Comparison of ENCODE assay signal across 13 cellular contexts in genomic region chr13:74443623-74444022, GRCh38.
DNase-seq lines count a peak whose midpoint lies in the region; TF ChIP-seq lines count a peak whose summit lies in the region.
"Had no signal": no experiment of that assay in that cellular context is flagged by ENCODE, and none has a peak within 500 bp of the region (broad histone marks: within the 10 kb centered on the region; RNA-seq: fewer than 3 reads in every experiment).

No MANE protein-coding gene starts in this region.

- H3K4me3 Mint-ChIP-seq in nephron, result no peak overlapping the region
- H3K4me3 Mint-ChIP-seq: activated CD4-positive, alpha-beta T cell treated with anti-CD3 and anti-CD28 coated beads, Interleukin-2, amount 10 ng/mL, durations not matched to agents 7 days and 5 days; dendritic cell treated with granulocyte-macrophage colony-stimulating factor and Interleukin-4, amounts not matched to agents 40 ng/mL and 50 ng/mL, for 4 days; T-helper 1 cell treated with Interleukin-12 subunit alpha and Interleukin-12 subunit beta and Interleukin-4 antibody, amounts not matched to agents 30 μg/mL and 1 μg/mL, for 36 hours had no signal

- no peaks in the 10 kb centered on the region for H3K27me3 ChIP-seq in BJ (ENCODE audit: control insufficient read depth, insufficient read depth, low read length)

- H3K4me3 ChIP-seq in BJ (ENCODE audit: low read depth, low read length), result no peak overlapping the region
- H3K4me3 ChIP-seq: smooth muscle cell had no signal

- DNase-seq in BJ (ENCODE audit: low read depth) (peak; percentile 47), NCI-H69 (lab: John Stamatoyannopoulos, UW) (peak; percentile 8), epidermal melanocyte (ENCODE audit: insufficient read length, low spot score) (peak; percentile 26), head of caudate nucleus (no peak), GM10248 (ENCODE audit: extremely low spot score) (no peak), G401 (ENCODE audit: low spot score) (no peak)
- DNase-seq in stimulated activated CD4-positive, alpha-beta T cell treated with anti-CD3 and anti-CD28 coated beads, Interleukin-4, amount 100 ng/mL, for 4 hours, result no peak
- DNase-seq: activated CD4-positive, alpha-beta T cell treated with anti-CD3 and anti-CD28 coated beads, Interleukin-2, amount 10 ng/mL, durations not matched to agents 7 days and 5 days; NCI-H1694 treated with DMSO at 0.1 percent for 48 hours had no signal

- in situ Hi-C loops in G401 (cut with HindIII; ENCODE audit: low sequenced_read_pairs), result no loop called here

- TF ChIP-seq CTCF in BJ (IDR thresholded peaks at IDR 0.05; ENCODE audit: insufficient read depth, low read depth, low read length) (no peak), nephron (IDR thresholded peaks at IDR 0.05; ENCODE audit: unreplicated experiment in 3 of 3) (no peak), GM10248 (IDR thresholded peaks at IDR 0.05; ENCODE audit: control extremely low read depth, extremely low read depth, low read depth, missing control alignments) (no peak)

- intact Hi-C loops in head of caudate nucleus (cut with DNase I), result no loop called here

- H3K36me3 Mint-ChIP-seq in nephron (ENCODE audit: low read depth), result no peaks in the 10 kb centered on the region

- peak overlapping the region in 2 of 3 experiments; percentile 62 to 89 for H3K27ac Mint-ChIP-seq in nephron
- H3K27ac Mint-ChIP-seq: activated CD4-positive, alpha-beta T cell treated with anti-CD3 and anti-CD28 coated beads, Interleukin-2, amount 10 ng/mL, durations not matched to agents 7 days and 5 days; dendritic cell treated with granulocyte-macrophage colony-stimulating factor and Interleukin-4, amounts not matched to agents 40 ng/mL and 50 ng/mL, for 4 days; T-helper 1 cell treated with Interleukin-12 subunit alpha and Interleukin-12 subunit beta and Interleukin-4 antibody, amounts not matched to agents 30 μg/mL and 1 μg/mL, for 36 hours had no signal

- H3K36me3 ChIP-seq in BJ (ENCODE audit: control insufficient read depth, insufficient read depth, low read length), result no peaks in the 10 kb centered on the region

- H3K27me3 Mint-ChIP-seq in nephron (ENCODE audit: low read depth), result no peaks in the 10 kb centered on the region
- H3K27me3 Mint-ChIP-seq: activated CD4-positive, alpha-beta T cell treated with anti-CD3 and anti-CD28 coated beads, Interleukin-2, amount 10 ng/mL, durations not matched to agents 7 days and 5 days; dendritic cell treated with granulocyte-macrophage colony-stimulating factor and Interleukin-4, amounts not matched to agents 40 ng/mL and 50 ng/mL, for 4 days had no signal

- peaks cover 11% of the 10 kb centered on the region for H3K9me3 Mint-ChIP-seq in nephron
- H3K9me3 Mint-ChIP-seq: T-helper 1 cell treated with Interleukin-12 subunit alpha and Interleukin-12 subunit beta and Interleukin-4 antibody, amounts not matched to agents 30 μg/mL and 1 μg/mL, for 36 hours had no signal

- CTCF ChIA-PET in BJ (lab: Yijun Ruan, JAX), result no interaction called here
- CTCF ChIA-PET in GM10248 (lab: Yijun Ruan, JAX), result no interaction called here

- H3K4me1 Mint-ChIP-seq in nephron, result peaks cover 18% of the 10 kb centered on the region
- H3K4me1 Mint-ChIP-seq: activated CD4-positive, alpha-beta T cell treated with anti-CD3 and anti-CD28 coated beads, Interleukin-2, amount 10 ng/mL, durations not matched to agents 7 days and 5 days had no signal

- POLR2A ChIA-PET in BJ (lab: Charles Lee), result interaction anchor here (0.5 kb wide), 1 partner anchor 615 kb away, joined by 3 read pairs; no protein-coding TSS in a partner anchor
- POLR2A ChIA-PET in GM10248 (lab: Yijun Ruan, JAX), result no interaction called here

Comparison
In these comparisons a context has a peak if more than half of its experiments do, and no peak if none do; other contexts are left out.
1. DNase-seq: peak in BJ (single experiment), NCI-H69 (single experiment) and epidermal melanocyte (single experiment); none in stimulated activated CD4-positive, alpha-beta T cell treated with anti-CD3 and anti-CD28 coated beads, Interleukin-4, amount 100 ng/mL, for 4 hours (0 of 2), head of caudate nucleus (0 of 42), GM10248 (single experiment) and G401 (single experiment).